21 cellular contexts compared by ENCODE assay signal in the genomic region with DNA sequence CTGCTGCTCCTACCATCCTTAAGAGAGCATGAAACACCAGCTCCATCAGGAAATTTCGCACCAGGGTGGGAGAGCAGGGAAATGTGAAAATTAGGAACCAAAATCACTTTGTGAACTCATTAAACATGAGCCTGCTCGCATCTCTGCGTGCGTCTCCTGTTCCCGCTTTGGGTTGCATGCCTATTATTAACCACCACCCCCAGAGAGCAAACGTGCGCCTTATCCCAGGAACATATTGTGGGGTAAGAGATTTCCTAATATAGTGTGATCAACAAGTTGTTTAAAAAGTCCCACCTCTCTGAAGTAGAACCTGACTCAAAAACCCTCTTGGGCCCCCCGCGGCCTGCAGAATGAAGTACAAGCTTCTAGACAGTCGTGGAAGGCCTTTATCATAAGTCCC.
"Had no signal": no experiment of that assay in that cellular context is flagged by ENCODE, and none has a peak within 500 bp of the region (broad histone marks: within the 10 kb centered on the region; RNA-seq: fewer than 3 reads in every experiment).

No MANE protein-coding gene starts in this region.

- ATAC-seq: effector memory CD8-positive, alpha-beta T cell; foreskin keratinocyte; gastrocnemius medialis; gastroesophageal sphincter; heart left ventricle; heart right ventricle had no signal

- H3K27ac ChIP-seq: colonic mucosa, coronary artery, dorsolateral prefrontal cortex, epithelial cell of prostate, esophagus muscularis mucosa, esophagus squamous epithelium, foreskin keratinocyte, gastrocnemius medialis, gastroesophageal sphincter, heart left ventricle, heart right ventricle had no signal

- DNase-seq: colonic mucosa; cortex of kidney; dermis blood vessel endothelial cell; dorsolateral prefrontal cortex; effector CD4-positive, alpha-beta T cell; effector CD8-positive, alpha-beta T cell; effector memory CD4-positive, alpha-beta T cell; effector memory CD8-positive, alpha-beta T cell; endodermal cell; erythroblast; esophagus squamous epithelium; foreskin keratinocyte; foreskin melanocyte; gastrocnemius medialis; glutamatergic neuron; heart left ventricle; heart right ventricle had no signal
